8 cellular contexts compared by ENCODE assay signal in genomic region chr17:59753522-59754467, GRCh38. TPM values are rescaled to one million over a fixed set of nuclear protein-coding genes. Genes with fewer than 3 reads are reported as not detected.
DNase-seq lines count a peak whose midpoint lies in the region; ATAC-seq, FAIRE-seq and TF ChIP-seq lines count a peak whose summit lies in the region.

No MANE protein-coding gene starts in this region.

- no peaks in the 10 kb centered on the region for H3K27me3 Mint-ChIP-seq in activated naive CD8-positive, alpha-beta T cell treated with anti-CD3 and anti-CD28 coated beads, Interleukin-2, amount 50 U/mL, for 24 hours

- H3K36me3 ChIP-seq in GM06990 (ENCODE audit: control insufficient read depth, insufficient read depth, low read length) (no peaks in the 10 kb centered on the region; the same call in 1 of the 2 replicates), heart right ventricle (peaks cover 0 to 34% (median 4%) of the 10 kb centered on the region in 9 donors), prostate gland (no peaks in the 10 kb centered on the region)

- H3K27ac ChIP-seq in heart right ventricle (peak overlapping the region in 4 of 10 donors; percentile 7 to 90 (median 26)), prostate gland (peak overlapping the region; percentile 43 to 73)

- no peaks in the 10 kb centered on the region for H3K9me3 ChIP-seq in heart right ventricle
- H3K9me3 ChIP-seq in prostate gland, result no peaks in the 10 kb centered on the region

- H3K4me3 ChIP-seq in GM06990 (replicated peaks; ENCODE audit: low read depth, low read length), result no peak overlapping the region
- peak overlapping the region in 2 of 10 donors; percentile 9 to 29 for H3K4me3 ChIP-seq in heart right ventricle
- no peak overlapping the region for H3K4me3 ChIP-seq in prostate gland

- intact Hi-C loops in heart right ventricle (cut with DNase I), result loop anchor here in 8 of 10 donors (1.0 to 10.0 kb wide), 7 partner anchors 84 to 291 kb away; no protein-coding TSS in a partner anchor
- intact Hi-C loops in prostate gland (cut with DNase I), result loop anchor here (5.0 kb wide), 1 partner anchor 84 kb away; no protein-coding TSS in a partner anchor

- peak; percentile 64 for ATAC-seq in activated naive CD8-positive, alpha-beta T cell treated with anti-CD3 and anti-CD28 coated beads, Interleukin-2, amount 50 U/mL, for 24 hours
- ATAC-seq in heart right ventricle, result peak in 7 of 8 donors; percentile 86 to 95 (median 91)

- TF ChIP-seq POLR2A in prostate gland (IDR thresholded peaks at IDR 0.05), result no peak

- H3K27ac Mint-ChIP-seq in activated naive CD8-positive, alpha-beta T cell treated with anti-CD3 and anti-CD28 coated beads, Interleukin-2, amount 50 U/mL, for 24 hours, result peak overlapping the region; percentile 97

- FAIRE-seq in A204.1 (lab: Jason Lieb, UNC), result peak; percentile 98

- WGBS in heart right ventricle, 2 donors, result 31% methylated on average over 3 of the region's 3 CpGs
- 25% methylated on average over 3 of the region's 3 CpGs for WGBS in prostate gland

- peak; percentile 58 for TF ChIP-seq CTCF in GM06990 (IDR thresholded peaks at IDR 0.05; ENCODE audit: insufficient read depth, low read length, poor library complexity, severe bottlenecking)
- TF ChIP-seq CTCF in heart right ventricle (IDR thresholded peaks at IDR 0.05), result peak; percentile 41 to 84 (median 73)
- TF ChIP-seq CTCF in prostate gland (IDR thresholded peaks at IDR 0.05), result peak; percentile 15 to 91 (median 84)

- no peaks in the 10 kb centered on the region for H3K27me3 ChIP-seq in GM06990 (replicated peaks; ENCODE audit: control insufficient read depth, insufficient read depth, low read length)
- H3K27me3 ChIP-seq in heart right ventricle, result no peaks in the 10 kb centered on the region
- no peaks in the 10 kb centered on the region for H3K27me3 ChIP-seq in prostate gland (replicated peaks; ENCODE audit: insufficient read depth)

- H3K4me1 Mint-ChIP-seq in activated naive CD8-positive, alpha-beta T cell treated with anti-CD3 and anti-CD28 coated beads, Interleukin-2, amount 50 U/mL, for 24 hours, result peaks cover 73% of the 10 kb centered on the region

- H3K4me3 Mint-ChIP-seq in activated naive CD8-positive, alpha-beta T cell treated with anti-CD3 and anti-CD28 coated beads, Interleukin-2, amount 50 U/mL, for 24 hours, result peak overlapping the region; percentile 66

- H3K36me3 Mint-ChIP-seq in activated naive CD8-positive, alpha-beta T cell treated with anti-CD3 and anti-CD28 coated beads, Interleukin-2, amount 50 U/mL, for 24 hours (ENCODE audit: low read depth), result peaks cover 26% of the 10 kb centered on the region

- no peaks in the 10 kb centered on the region for H3K9me3 Mint-ChIP-seq in activated naive CD8-positive, alpha-beta T cell treated with anti-CD3 and anti-CD28 coated beads, Interleukin-2, amount 50 U/mL, for 24 hours

- H3K4me1 ChIP-seq in heart right ventricle (peaks cover 0 to 56% (median 0%) of the 10 kb centered on the region in 9 donors), prostate gland (replicated peaks) (no peaks in the 10 kb centered on the region)

- peak; percentile 61 for DNase-seq in GM06990 (ENCODE audit: extremely low read depth, insufficient read length)
- DNase-seq in HUDEP-2 (lab: John Stamatoyannopoulos, UW; ENCODE audit: unreplicated experiment in 76 of 76), result peak in 39 of 76 experiments; percentile 3 to 83 (median 63)
- DNase-seq in NCI-H774 (lab: John Stamatoyannopoulos, UW), result peak; percentile 81
- no peak for DNase-seq in activated naive CD8-positive, alpha-beta T cell treated with anti-CD3 and anti-CD28 coated beads, Interleukin-2, amount 50 U/mL, for 24 hours
- DNase-seq in heart right ventricle, result peak in 1 of 2 donors; percentile 43
- DNase-seq in prostate gland (ENCODE audit: low spot score), result peak; percentile 72
- no peak for DNase-seq in NK-92 treated with Interleukin-12 subunit alpha and Interleukin-12 subunit beta, amount 100 ng/mL, for 24 hours (lab: John Stamatoyannopoulos, UW)

RNA-seq across cellular contexts. Expression of gene VMP1, which starts 46.3 kb away (rescaled TPM):
- total RNA-seq in heart right ventricle (10 to 100 TPM; 41.3 to 98.9 (median 51.6) TPM), prostate gland (100 to 1,000 TPM; 175 to 203 TPM)
- 10 to 100 TPM; 20.5 to 38.1 TPM for polyA plus RNA-seq in heart right ventricle

RNA-seq across cellular contexts. Expression of gene PTRH2, which starts 46.6 kb away (rescaled TPM):
- total RNA-seq in heart right ventricle (10 to 100 TPM in 3 of 10 donors, 1 to 10 TPM in 7; 7.5 to 13.8 (median 9.1) TPM), prostate gland (10 to 100 TPM; 29.1 to 38.3 TPM)
- polyA plus RNA-seq in heart right ventricle, result 10 to 100 TPM; 21.7 to 23.6 TPM

Comparison
In these comparisons a context has a peak if more than half of its experiments do, and no peak if none do; other contexts are left out.
1. DNase-seq: peak in GM06990 (single experiment), HUDEP-2 (39 of 76), NCI-H774 (single experiment) and prostate gland (single experiment); none in activated naive CD8-positive, alpha-beta T cell treated with anti-CD3 and anti-CD28 coated beads, Interleukin-2, amount 50 U/mL, for 24 hours (single experiment) and NK-92 treated with Interleukin-12 subunit alpha and Interleukin-12 subunit beta, amount 100 ng/mL, for 24 hours (single experiment).
2. Peak in every context shown above with its lines, with median percentiles within 50 percentile points of each other: CTCF ChIP-seq.